24 cellular contexts compared by ENCODE assay signal in genomic region chr3:164393171-164393570, GRCh38.
DNase-seq lines count a peak whose midpoint lies in the region; ATAC-seq and TF ChIP-seq lines count a peak whose summit lies in the region.
"Had no signal": no experiment of that assay in that cellular context is flagged by ENCODE, and none has a peak within 500 bp of the region (broad histone marks: within the 10 kb centered on the region; RNA-seq: fewer than 3 reads in every experiment).

No MANE protein-coding gene starts in this region.

- ATAC-seq in HCT116, result no peak
- ATAC-seq in GM21381 (IDR thresholded peaks at IDR 0.05; ENCODE audit: unreplicated experiment), result no peak
- no peak for ATAC-seq in GM19395 (IDR thresholded peaks at IDR 0.05; ENCODE audit: unreplicated experiment)

- H3K9me3 ChIP-seq in HCT116 (ENCODE audit: control insufficient read depth in 1 of 2, insufficient read depth in 1 of 2, low read depth in 1 of 2, low read length in 2 of 2), result no peaks in the 10 kb centered on the region
- H3K9me3 ChIP-seq: BLaER1 had no signal

- intact Hi-C loops in HCT116 (cut with micrococcal nuclease) (no loop called here), dorsolateral prefrontal cortex (cut with DNase I) (no loop called here)

- H3K36me3 Mint-ChIP-seq in immature natural killer cell, result no peaks in the 10 kb centered on the region

- TF ChIP-seq RAD21 in HCT116 (IDR thresholded peaks at IDR 0.05; ENCODE audit: low read depth), result no peak

- no TSS peak for BruUV-seq in HCT116 (replicated peaks; lab: Mats Ljungman, UMichigan)

- H3K4me1 ChIP-seq in HCT116 (ENCODE audit: control insufficient read depth in 1 of 2, insufficient read depth in 2 of 2, low read length in 2 of 2), result no peaks in the 10 kb centered on the region
- H3K4me1 ChIP-seq: BLaER1, SJSA1 had no signal

- no peaks in the 10 kb centered on the region for H3K27me3 ChIP-seq in HCT116 (ENCODE audit: insufficient read depth, low read length)
- H3K27me3 ChIP-seq in dorsolateral prefrontal cortex, result no peaks in the 10 kb centered on the region
- H3K27me3 ChIP-seq: BLaER1, SJSA1 had no signal

- H3K9me2 ChIP-seq in HCT116 (ENCODE audit: insufficient read depth), result peaks cover 2% of the 10 kb centered on the region; the same call in 1 of the 2 replicates

- peak; percentile 13 for DNase-seq in NCI-H2171 treated with DMSO at 0.1 percent for 48 hours (lab: John Stamatoyannopoulos, UW)
- DNase-seq in NCI-H2171 (lab: John Stamatoyannopoulos, UW), result no peak
- no peak for DNase-seq in HCT116 (ENCODE audit: low read depth, low spot score)
- DNase-seq in epithelial cell of proximal tubule (ENCODE audit: low read depth), result no peak
- no peak for DNase-seq in immature natural killer cell
- no peak for DNase-seq in dorsolateral prefrontal cortex
- DNase-seq: 8988T; CD4-positive, alpha-beta T cell; DMS79; EL; GF-D8; IMR-90; NCI-H1092; NCI-H1436; NCI-H187 treated with DMSO at 0.1 percent for 48 hours; NCI-H526 treated with DMSO at 0.1 percent for 48 hours; PC-9; Right ventricle myocardium superior; RPMI8226 had no signal

- no peak overlapping the region for H2AFZ ChIP-seq in HCT116 (ENCODE audit: low read depth, low read length, poor library complexity, severe bottlenecking)
- H2AFZ ChIP-seq: PC-9 had no signal

- RAD21 ChIA-PET in HCT116 (lab: Charles Lee; ENCODE audit: low non-redundant PET in 1 of 2, low total read pairs in 2 of 2, uncharacterized antibody in 2 of 2, unreplicated experiment in 2 of 2), result no interaction called here

- no peak overlapping the region for H3K4me3 ChIP-seq in HCT116 (replicated peaks in 1 of 2; ENCODE audit: low read depth in 1 of 2, low read length in 2 of 2)
- H3K4me3 ChIP-seq in epithelial cell of proximal tubule (ENCODE audit: low read depth, low read length), result no peak overlapping the region
- no peak overlapping the region for H3K4me3 ChIP-seq in dorsolateral prefrontal cortex
- H3K4me3 ChIP-seq: BLaER1, PC-9, SJSA1 had no signal

- no peak for TF ChIP-seq POLR2A in HCT116 (IDR thresholded peaks at IDR 0.05; ENCODE audit: borderline replicate concordance, extremely low read depth, insufficient read depth, insufficient read length)

- no peaks in the 10 kb centered on the region for H3K36me3 ChIP-seq in HCT116 (ENCODE audit: control insufficient read depth in 1 of 2, insufficient read depth in 2 of 2, low read length in 2 of 2)
- H3K36me3 ChIP-seq: BLaER1, SJSA1 had no signal

- H3K27ac ChIP-seq in HCT116 (ENCODE audit: low read depth, low read length), result no peak overlapping the region
- H3K27ac ChIP-seq in dorsolateral prefrontal cortex, result no peak overlapping the region
- H3K27ac ChIP-seq: BLaER1, KMS-11, PC-9, SJSA1 had no signal

- TF ChIP-seq CTCF in HCT116 (IDR thresholded peaks at IDR 0.05 in 2 of 3, conservative IDR thresholded peaks at IDR 0.05 in 1 of 3; ENCODE audit: borderline replicate concordance in 1 of 3, insufficient read depth in 1 of 3, low read depth in 2 of 3, low read length in 2 of 3) (peak in 2 of 3 experiments; percentile 32 to 43; a peak in 3 of 6 replicates), epithelial cell of proximal tubule (conservative IDR thresholded peaks at IDR 0.05; ENCODE audit: low read depth, low read length) (peak; percentile 18), dorsolateral prefrontal cortex (IDR thresholded peaks at IDR 0.05 in 54 of 56, conservative IDR thresholded peaks at IDR 0.05 in 2 of 56; ENCODE audit: low read depth in 1 of 56, partially characterized antibody in 56 of 56) (no peak)

- no peak overlapping the region for H3K4me2 ChIP-seq in HCT116 (ENCODE audit: low read length)
- H3K4me2 ChIP-seq: BLaER1, KMS-11, PC-9 had no signal

- no peaks in the 10 kb centered on the region for H4K20me1 ChIP-seq in HCT116 (ENCODE audit: insufficient read depth)
- H4K20me1 ChIP-seq: BLaER1 had no signal

- H3K27me3 Mint-ChIP-seq in immature natural killer cell (ENCODE audit: low read depth in 3 of 3), result no peaks in the 10 kb centered on the region
- H3K27me3 Mint-ChIP-seq: CD4-positive, alpha-beta T cell had no signal

- no peaks in the 10 kb centered on the region for H3K79me2 ChIP-seq in HCT116 (ENCODE audit: insufficient read depth, low read length)

- POLR2A ChIA-PET in HCT116 (lab: Charles Lee), result no interaction called here

- H3K9ac ChIP-seq in HCT116 (ENCODE audit: low read length), result no peak overlapping the region
- H3K9ac ChIP-seq: BLaER1, KMS-11 had no signal

- CTCF ChIA-PET in HCT116 (lab: Charles Lee), result interaction anchor here (0.8 to 1.2 kb wide), 6 partner anchors 11 to 20 kb away, joined by 3 to 4 read pairs (median 3); no protein-coding TSS in a partner anchor

- no peaks in the 10 kb centered on the region for H3K4me1 Mint-ChIP-seq in immature natural killer cell

- H3K4me3 Mint-ChIP-seq in immature natural killer cell, result no peak overlapping the region
- H3K4me3 Mint-ChIP-seq: CD4-positive, alpha-beta T cell had no signal

- H3K27ac Mint-ChIP-seq in immature natural killer cell, result no peak overlapping the region
- H3K27ac Mint-ChIP-seq: CD4-positive, alpha-beta T cell had no signal

- peaks cover 8 to 30% (median 13%) of the 10 kb centered on the region in 6 donors for H3K9me3 Mint-ChIP-seq in immature natural killer cell

TF ChIP-seq in HCT116, 20 proteins besides CTCF, POLR2A, EP300 and RAD21:
- TF ChIP-seq POLR2AphosphoS5 (IDR thresholded peaks at IDR 0.05; ENCODE audit: low read depth, low read length) (no peak), EZH2 (IDR thresholded peaks at IDR 0.05) (no peak), ATF3 (IDR thresholded peaks at IDR 0.05) (no peak), YY1 (IDR thresholded peaks at IDR 0.05; ENCODE audit: extremely low read depth, insufficient replicate concordance, low read depth, low read length) (no peak), ZNF274 (IDR thresholded peaks at IDR 0.05; ENCODE audit: low read depth, low read length) (no peak)

Comparison
In these comparisons a context has a peak if more than half of its experiments do, and no peak if none do; other contexts are left out.
1. CTCF ChIP-seq: peak in HCT116 (2 of 3) and epithelial cell of proximal tubule (single experiment); none in dorsolateral prefrontal cortex (0 of 56).